ENCODE assay signal across 9 cellular contexts in genomic region chr7:128737867-128738390, GRCh38. TPM values are rescaled to one million over a fixed set of nuclear protein-coding genes. Genes with fewer than 3 reads are reported as not detected.
A peak's percentile ranks its signal among the peaks of the same experiment; 100 is the strongest.
DNase-seq lines count a peak whose midpoint lies in the region; ATAC-seq and TF ChIP-seq lines count a peak whose summit lies in the region.
"Had no signal": no experiment of that assay in that cellular context is flagged by ENCODE, and none has a peak within 500 bp of the region (broad histone marks: within the 10 kb centered on the region; RNA-seq: fewer than 3 reads in every experiment).

No MANE protein-coding gene starts in this region.

- no peaks in the 10 kb centered on the region for H3K9me3 Mint-ChIP-seq in IgD-negative memory B cell
- peaks cover 0 to 2% (median 0%) of the 10 kb centered on the region in 11 donors for H3K9me3 Mint-ChIP-seq in naive thymus-derived CD4-positive, alpha-beta T cell
- H3K9me3 Mint-ChIP-seq: activated naive CD4-positive, alpha-beta T cell treated with anti-CD3 and anti-CD28 coated beads, Interleukin-2, amount 10 ng/mL, durations not matched to agents 7 days and 5 days had no signal

- CTCF ChIA-PET in BJ (lab: Yijun Ruan, JAX) = interaction anchor here (0.7 to 2.0 kb wide), 5 partner anchors 13 to 142 kb away, joined by 3 to 8 read pairs (median 4); partner anchors contain the start of gene ATP6V1F
- CTCF ChIA-PET in naive thymus-derived CD4-positive, alpha-beta T cell (lab: Charles Lee) = interaction anchor here (1.0 kb wide), 1 partner anchor 125 kb away, joined by 3 read pairs; the partner anchor contains the start of gene ATP6V1F

- H3K27me3 ChIP-seq in BJ (ENCODE audit: control insufficient read depth, insufficient read depth, low read length) (no peaks in the 10 kb centered on the region; the same call in 1 of the 2 replicates), brain microvascular endothelial cell (replicated peaks) (no peaks in the 10 kb centered on the region)
- H3K27me3 ChIP-seq in naive thymus-derived CD4-positive, alpha-beta T cell (ENCODE audit: control insufficient read depth in 2 of 2, insufficient read depth in 2 of 2, low read length in 2 of 2) = peaks cover 0 to 3% of the 10 kb centered on the region in 2 donors
- no peaks in the 10 kb centered on the region for H3K27me3 ChIP-seq in effector memory CD4-positive, alpha-beta T cell (replicated peaks; ENCODE audit: control insufficient read depth, insufficient read depth, low read length, poor library complexity, severe bottlenecking)

- peak overlapping the region; percentile 97 for H3K27ac ChIP-seq in brain microvascular endothelial cell
- peak overlapping the region; percentile 85 for H3K27ac ChIP-seq in naive thymus-derived CD4-positive, alpha-beta T cell (ENCODE audit: low read depth, low read length)
- no peak overlapping the region for H3K27ac ChIP-seq in effector memory CD4-positive, alpha-beta T cell (ENCODE audit: insufficient read depth, low read length, poor library complexity, severe bottlenecking)

- peaks cover 13% of the 10 kb centered on the region in 2 donors for H3K4me1 ChIP-seq in naive thymus-derived CD4-positive, alpha-beta T cell (ENCODE audit: control insufficient read depth in 2 of 2, insufficient read depth in 2 of 2, low read length in 2 of 2)
- peaks cover 14% of the 10 kb centered on the region for H3K4me1 ChIP-seq in effector memory CD4-positive, alpha-beta T cell (ENCODE audit: control insufficient read depth, insufficient read depth, low read length, poor library complexity, severe bottlenecking)

- no peaks in the 10 kb centered on the region for H3K36me3 ChIP-seq in BJ (ENCODE audit: control insufficient read depth, insufficient read depth, low read length)
- peaks cover 4% of the 10 kb centered on the region for H3K36me3 ChIP-seq in brain microvascular endothelial cell (replicated peaks)
- H3K36me3 ChIP-seq in naive thymus-derived CD4-positive, alpha-beta T cell (ENCODE audit: control insufficient read depth in 2 of 3, insufficient read depth in 3 of 3, low read length in 3 of 3) = peaks cover 0 to 3% (median 0%) of the 10 kb centered on the region in 3 experiments
- no peaks in the 10 kb centered on the region for H3K36me3 ChIP-seq in effector memory CD4-positive, alpha-beta T cell (ENCODE audit: control insufficient read depth, insufficient read depth, low read length)

- H3K4me1 Mint-ChIP-seq in IgD-negative memory B cell = peaks cover 29 to 40% (median 33%) of the 10 kb centered on the region in 3 donors
- peaks cover 7 to 42% (median 40%) of the 10 kb centered on the region in 7 donors for H3K4me1 Mint-ChIP-seq in naive thymus-derived CD4-positive, alpha-beta T cell

- no peak overlapping the region for H3K4me3 ChIP-seq in BJ (ENCODE audit: low read depth, low read length)
- no peak overlapping the region for H3K4me3 ChIP-seq in brain microvascular endothelial cell (ENCODE audit: low read depth, low read length)
- H3K4me3 ChIP-seq in naive thymus-derived CD4-positive, alpha-beta T cell (ENCODE audit: low read length) = no peak overlapping the region
- no peak overlapping the region for H3K4me3 ChIP-seq in effector memory CD4-positive, alpha-beta T cell (ENCODE audit: insufficient read depth, low read depth, low read length, poor library complexity, severe bottlenecking)

- POLR2A ChIA-PET in BJ (lab: Charles Lee) = interaction anchor here (0.7 to 2.7 kb wide), 4 partner anchors 9 to 94 kb away, joined by 3 to 12 read pairs (median 6); no protein-coding TSS in a partner anchor
- POLR2A ChIA-PET in naive thymus-derived CD4-positive, alpha-beta T cell (lab: Charles Lee) = interaction anchor here (0.8 to 2.4 kb wide), 4 partner anchors 10 to 399 kb away, joined by 3 to 11 read pairs (median 6); partner anchors contain the start of gene ATP6V1F

- intact Hi-C loops in naive thymus-derived CD4-positive, alpha-beta T cell (cut with micrococcal nuclease) = loop anchor here (2.0 to 5.0 kb wide), 9 partner anchors 41 to 1333 kb away; partner anchors contain the start of genes CCDC136 (in 1 of the 2), KLHDC10 (in 1 of the 2), SMKR1 (in 1 of the 2) and TNPO3 (in 1 of the 2)

- H3K36me3 Mint-ChIP-seq in IgD-negative memory B cell = no peaks in the 10 kb centered on the region
- no peaks in the 10 kb centered on the region for H3K36me3 Mint-ChIP-seq in naive thymus-derived CD4-positive, alpha-beta T cell

- peak overlapping the region; percentile 5 to 100 (median 96) for H3K4me3 Mint-ChIP-seq in IgD-negative memory B cell
- peak overlapping the region in 9 of 10 donors; percentile 31 to 100 (median 95) for H3K4me3 Mint-ChIP-seq in naive thymus-derived CD4-positive, alpha-beta T cell

- H3K9me3 ChIP-seq in naive thymus-derived CD4-positive, alpha-beta T cell (ENCODE audit: control insufficient read depth in 2 of 3, low read length in 3 of 3) = no peaks in the 10 kb centered on the region
- no peaks in the 10 kb centered on the region for H3K9me3 ChIP-seq in effector memory CD4-positive, alpha-beta T cell (ENCODE audit: control insufficient read depth, low read length)

- TF ChIP-seq CTCF in BJ (IDR thresholded peaks at IDR 0.05; ENCODE audit: insufficient read depth, low read depth, low read length) (no peak), brain microvascular endothelial cell (IDR thresholded peaks at IDR 0.05; ENCODE audit: low read depth, low read length, missing control alignments) (no peak)

- no peaks in the 10 kb centered on the region for H3K27me3 Mint-ChIP-seq in IgD-negative memory B cell
- peaks cover 0 to 5% (median 0%) of the 10 kb centered on the region in 5 donors for H3K27me3 Mint-ChIP-seq in naive thymus-derived CD4-positive, alpha-beta T cell
- H3K27me3 Mint-ChIP-seq: activated naive CD4-positive, alpha-beta T cell treated with anti-CD3 and anti-CD28 coated beads, Interleukin-2, amount 10 ng/mL, durations not matched to agents 7 days and 5 days had no signal

- H3K27ac Mint-ChIP-seq in IgD-negative memory B cell = peak overlapping the region in 1 of 3 donors; percentile 78
- H3K27ac Mint-ChIP-seq in naive thymus-derived CD4-positive, alpha-beta T cell = peak overlapping the region; percentile 35 to 99 (median 97)

- DNase-seq in BJ (ENCODE audit: low read depth) = peak; percentile 37
- peak; percentile 51 for DNase-seq in brain microvascular endothelial cell
- no peak for DNase-seq in naive thymus-derived CD4-positive, alpha-beta T cell
- DNase-seq in COLO668 (lab: John Stamatoyannopoulos, UW; ENCODE audit: unreplicated experiment) = no peak
- no peak for DNase-seq in activated CD4-positive, CD25-positive, alpha-beta regulatory T cell (lab: John Stamatoyannopoulos, UW)
- DNase-seq in effector memory CD4-positive, alpha-beta T cell = no peak
- DNase-seq: activated naive CD4-positive, alpha-beta T cell treated with anti-CD3 and anti-CD28 coated beads, Interleukin-2, amount 10 ng/mL, durations not matched to agents 7 days and 5 days had no signal

- ATAC-seq in naive thymus-derived CD4-positive, alpha-beta T cell = no peak
- ATAC-seq in GM18868 (IDR thresholded peaks at IDR 0.05; ENCODE audit: unreplicated experiment) = no peak

- in situ Hi-C loops in brain microvascular endothelial cell (cut with HindIII; ENCODE audit: low pct_ligation_motif_present, low sequenced_read_pairs) = no loop called here

RNA-seq across cellular contexts. Expression of gene CALU, which starts 1.2 kb away (rescaled TPM):
- polyA plus RNA-seq in BJ (2011; rRNA removed) (346 and 812 TPM in 2 replicates), IgD-negative memory B cell (20.8 TPM)
- polyA minus RNA-seq in BJ (2011; rRNA and poly(A)+ RNA removed) = 148 and 157 TPM in 2 replicates
- total RNA-seq in naive thymus-derived CD4-positive, alpha-beta T cell = 10 to 100 TPM; 18.6 to 36.2 (median 22.6) TPM
- 10 to 100 TPM; 19.2 to 22.2 TPM for polyA plus RNA-seq in naive thymus-derived CD4-positive, alpha-beta T cell

RNA-seq across cellular contexts. Expression of gene OPN1SW, which starts 37.7 kb away (rescaled TPM):
- polyA plus RNA-seq in BJ (2011; rRNA removed) (not detected in 2 replicates), IgD-negative memory B cell (not detected)
- polyA minus RNA-seq in BJ (2011; rRNA and poly(A)+ RNA removed) = not detected in 2 replicates
- not detected for total RNA-seq in naive thymus-derived CD4-positive, alpha-beta T cell
- polyA plus RNA-seq in naive thymus-derived CD4-positive, alpha-beta T cell = not detected

RNA-seq across cellular contexts. Expression of gene CCDC136, which starts 53.8 kb away (rescaled TPM):
- polyA plus RNA-seq in BJ (2011; rRNA removed) (13.1 and 13.2 TPM in 2 replicates), IgD-negative memory B cell (0.85 TPM)
- 6.9 and 12.5 TPM in 2 replicates for polyA minus RNA-seq in BJ (2011; rRNA and poly(A)+ RNA removed)
- 10 to 100 TPM in 1 of 5 experiments, 1 to 10 TPM in 4; 6.7 to 14.0 (median 9.6) TPM for total RNA-seq in naive thymus-derived CD4-positive, alpha-beta T cell
- polyA plus RNA-seq in naive thymus-derived CD4-positive, alpha-beta T cell = 1 to 10 TPM in 1 of 2 donors, under 1 TPM in 1; 0.70 to 1.6 TPM

Comparison
In these comparisons a context has a peak if more than half of its experiments do, and no peak if none do; other contexts are left out.
1. DNase-seq: peak in BJ (single experiment) and brain microvascular endothelial cell (single experiment); none in naive thymus-derived CD4-positive, alpha-beta T cell (0 of 9), COLO668 (single experiment), activated CD4-positive, CD25-positive, alpha-beta regulatory T cell (0 of 4) and effector memory CD4-positive, alpha-beta T cell (0 of 3).
2. RNA of gene CALU, which starts 1.2 kb away (polyA plus RNA-seq): 346 to 812 TPM in BJ; 19.2 to 22.2 TPM in naive thymus-derived CD4-positive, alpha-beta T cell and 20.8 TPM in IgD-negative memory B cell (single experiment); every median in the first group is over 10 times any median in the second.